In the genomic region with DNA sequence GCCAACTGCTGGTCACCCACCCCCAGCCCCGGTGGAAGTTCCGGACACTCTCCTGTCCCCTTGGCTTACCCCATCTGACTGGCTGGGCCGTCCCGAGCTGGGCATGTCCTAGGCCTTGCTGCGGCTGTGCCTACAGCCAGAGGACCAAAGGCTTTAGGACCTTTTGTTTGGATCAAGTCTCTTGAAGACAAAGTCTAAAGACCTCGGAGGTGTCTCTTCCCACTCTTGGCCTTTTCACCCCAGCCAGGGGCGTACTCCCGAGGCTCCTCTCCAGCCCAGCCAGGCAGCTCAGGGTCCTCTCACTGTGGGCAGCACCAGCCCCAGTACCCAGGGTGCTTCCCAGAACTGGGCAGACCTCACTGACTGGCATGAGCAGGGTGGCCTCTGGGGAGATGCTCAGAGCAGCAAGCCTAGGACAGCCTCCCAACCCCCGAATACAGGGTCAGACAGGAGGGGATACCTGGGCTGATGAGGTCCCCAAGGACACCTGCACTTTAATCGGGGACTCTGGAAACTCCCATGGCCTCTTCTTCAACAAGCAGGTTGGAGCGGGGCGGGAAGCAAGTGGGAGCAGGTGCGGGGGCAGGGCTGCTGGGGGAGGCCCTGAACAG, we compare ENCODE assay signal across 14 cellular contexts. TPM values are rescaled to one million over a fixed set of nuclear protein-coding genes. Genes with fewer than 3 reads are reported as not detected.
DNase-seq lines count a peak whose midpoint lies in the region; ATAC-seq and TF ChIP-seq lines count a peak whose summit lies in the region.
"Had no signal": no experiment of that assay in that cellular context is flagged by ENCODE, and none has a peak within 500 bp of the region (broad histone marks: within the 10 kb centered on the region; RNA-seq: fewer than 3 reads in every experiment).

No MANE protein-coding gene starts in this region.

- no peak overlapping the region for H3K27ac Mint-ChIP-seq in activated CD8-positive, alpha-beta T cell treated with anti-CD3 and anti-CD28 coated beads for 36 hours
- H3K27ac Mint-ChIP-seq in activated CD8-positive, alpha-beta T cell treated with anti-CD3 and anti-CD28 coated beads, Interleukin-2, amount 10 ng/mL, durations not matched to agents 7 days and 5 days, result no peak overlapping the region
- H3K27ac Mint-ChIP-seq in activated T-helper 1 cell treated with anti-CD3 and anti-CD28 coated beads, Interleukin-12 subunit alpha, Interleukin-12 subunit beta, Interleukin-2, Interleukin-4 antibody, amounts not matched to agents 30 ng/mL and 10 ng/mL and 1 ng/mL, durations not matched to agents 14 hours and 24 hours and 36 hours, result no peak overlapping the region
- peak overlapping the region; percentile 74 for H3K27ac Mint-ChIP-seq in stimulated activated memory B cell treated with anti-CD40 and anti-IgM and Interleukin-4, amounts not matched to agents 10 μg/mL and 1 μg/mL and 100 μg/mL, for 72 hours

- peaks cover 19% of the 10 kb centered on the region for H3K4me1 Mint-ChIP-seq in activated CD8-positive, alpha-beta T cell treated with anti-CD3 and anti-CD28 coated beads for 36 hours (ENCODE audit: low read depth)
- peaks cover 17% of the 10 kb centered on the region for H3K4me1 Mint-ChIP-seq in activated CD8-positive, alpha-beta T cell treated with anti-CD3 and anti-CD28 coated beads, Interleukin-2, amount 10 ng/mL, durations not matched to agents 7 days and 5 days (ENCODE audit: low read depth)
- peaks cover 8% of the 10 kb centered on the region for H3K4me1 Mint-ChIP-seq in activated T-helper 1 cell treated with anti-CD3 and anti-CD28 coated beads, Interleukin-12 subunit alpha, Interleukin-12 subunit beta, Interleukin-2, Interleukin-4 antibody, amounts not matched to agents 30 ng/mL and 10 ng/mL and 1 ng/mL, durations not matched to agents 14 hours and 24 hours and 36 hours (ENCODE audit: low read depth)
- H3K4me1 Mint-ChIP-seq in stimulated activated memory B cell treated with anti-CD40 and anti-IgM and Interleukin-4, amounts not matched to agents 10 μg/mL and 1 μg/mL and 100 μg/mL, for 72 hours, result peaks cover 48% of the 10 kb centered on the region

- no peak overlapping the region for H2AFZ ChIP-seq in mesenchymal stem cell (ENCODE audit: low read depth, low read length)
- H2AFZ ChIP-seq in PC-3 (ENCODE audit: low read length), result no peak overlapping the region

- H3K4me1 ChIP-seq in mesenchymal stem cell (ENCODE audit: control insufficient read depth, insufficient read depth, low read depth, low read length), result peaks cover 42% of the 10 kb centered on the region
- H3K4me1 ChIP-seq in PC-3 (ENCODE audit: insufficient read depth, low read length), result peaks cover 21% of the 10 kb centered on the region

- H3K36me3 ChIP-seq in mesenchymal stem cell (ENCODE audit: control insufficient read depth in 1 of 2, insufficient read depth in 2 of 2, low read depth in 1 of 2, low read length in 2 of 2) (peaks cover 0 to 9% of the 10 kb centered on the region in 2 experiments), PC-3 (ENCODE audit: low read depth, low read length) (no peaks in the 10 kb centered on the region)
- H3K36me3 ChIP-seq: thoracic aorta had no signal

- peaks cover 19% of the 10 kb centered on the region for H3K79me2 ChIP-seq in PC-3 (ENCODE audit: low read length)

- CTCF ChIA-PET in activated CD8-positive, alpha-beta T cell treated with anti-CD3 and anti-CD28 coated beads for 36 hours (lab: Charles Lee), result no interaction called here
- CTCF ChIA-PET in activated CD8-positive, alpha-beta T cell treated with anti-CD3 and anti-CD28 coated beads, Interleukin-2, amount 10 ng/mL, durations not matched to agents 7 days and 5 days (lab: Charles Lee), result interaction anchor here (3.8 kb wide), 1 partner anchor 52 kb away, joined by 13 read pairs; no protein-coding TSS in a partner anchor
- CTCF ChIA-PET in PC-3 (lab: Charles Lee), result no interaction called here

- H3K27ac ChIP-seq in mesenchymal stem cell (ENCODE audit: low read length, poor library complexity, severe bottlenecking) (no peak overlapping the region), PC-3 (ENCODE audit: low read length) (no peak overlapping the region)

- no peak overlapping the region for H4K8ac ChIP-seq in mesenchymal stem cell (ENCODE audit: low read length)

- no peak overlapping the region for H2BK15ac ChIP-seq in mesenchymal stem cell (ENCODE audit: low read depth, poor library complexity, severe bottlenecking)

- H3K18ac ChIP-seq in mesenchymal stem cell (ENCODE audit: low read depth in 1 of 2, low read length in 2 of 2), result peak overlapping the region in 1 of 2 experiments; percentile 6

- H3K4me3 ChIP-seq in mesenchymal stem cell (ENCODE audit: insufficient read depth in 1 of 2, low read depth in 1 of 2, low read length in 2 of 2), result no peak overlapping the region
- H3K4me3 ChIP-seq in PC-3 (ENCODE audit: low read length), result no peak overlapping the region
- H3K4me3 ChIP-seq: A549, GM12878, thoracic aorta had no signal

- no peaks in the 10 kb centered on the region for H4K20me1 ChIP-seq in PC-3 (ENCODE audit: low read length)

- H3K4me3 Mint-ChIP-seq in activated CD8-positive, alpha-beta T cell treated with anti-CD3 and anti-CD28 coated beads for 36 hours, result peak overlapping the region; percentile 18
- no peak overlapping the region for H3K4me3 Mint-ChIP-seq in activated CD8-positive, alpha-beta T cell treated with anti-CD3 and anti-CD28 coated beads, Interleukin-2, amount 10 ng/mL, durations not matched to agents 7 days and 5 days
- peak overlapping the region; percentile 33 for H3K4me3 Mint-ChIP-seq in activated T-helper 1 cell treated with anti-CD3 and anti-CD28 coated beads, Interleukin-12 subunit alpha, Interleukin-12 subunit beta, Interleukin-2, Interleukin-4 antibody, amounts not matched to agents 30 ng/mL and 10 ng/mL and 1 ng/mL, durations not matched to agents 14 hours and 24 hours and 36 hours
- peak overlapping the region; percentile 30 for H3K4me3 Mint-ChIP-seq in stimulated activated memory B cell treated with anti-CD40 and anti-IgM and Interleukin-4, amounts not matched to agents 10 μg/mL and 1 μg/mL and 100 μg/mL, for 72 hours

- WGBS in mesenchymal stem cell, result 95% methylated on average over 13 of the region's 13 CpGs

- H3K14ac ChIP-seq in mesenchymal stem cell (ENCODE audit: low read length in 2 of 2), result no peak overlapping the region

- no peaks in the 10 kb centered on the region for H3F3A ChIP-seq in PC-3 (ENCODE audit: low read length, unreplicated experiment)

- no peak overlapping the region for H3K23ac ChIP-seq in mesenchymal stem cell (ENCODE audit: low read length in 2 of 2)

- ATAC-seq in activated CD8-positive, alpha-beta T cell treated with anti-CD3 and anti-CD28 coated beads for 36 hours, result no peak
- no peak for ATAC-seq in activated CD8-positive, alpha-beta T cell treated with anti-CD3 and anti-CD28 coated beads, Interleukin-2, amount 10 ng/mL, durations not matched to agents 7 days and 5 days
- no peak for ATAC-seq in stimulated activated memory B cell treated with anti-CD40 and anti-IgM and Interleukin-4, amounts not matched to agents 10 μg/mL and 1 μg/mL and 100 μg/mL, for 72 hours
- ATAC-seq in PC-3, result no peak
- ATAC-seq: activated CD4-positive, CD25-positive, alpha-beta regulatory T cell treated with anti-CD3 and anti-CD28 coated beads, Interleukin-2, amount 50 U/mL, for 24 hours; GM12878 had no signal

- no peak overlapping the region for H2AK5ac ChIP-seq in mesenchymal stem cell (ENCODE audit: low read length, severe bottlenecking)

- H3K9me3 Mint-ChIP-seq in activated CD8-positive, alpha-beta T cell treated with anti-CD3 and anti-CD28 coated beads for 36 hours, result peaks cover 7% of the 10 kb centered on the region
- no peaks in the 10 kb centered on the region for H3K9me3 Mint-ChIP-seq in activated CD8-positive, alpha-beta T cell treated with anti-CD3 and anti-CD28 coated beads, Interleukin-2, amount 10 ng/mL, durations not matched to agents 7 days and 5 days (ENCODE audit: insufficient read depth)
- H3K9me3 Mint-ChIP-seq in activated T-helper 1 cell treated with anti-CD3 and anti-CD28 coated beads, Interleukin-12 subunit alpha, Interleukin-12 subunit beta, Interleukin-2, Interleukin-4 antibody, amounts not matched to agents 30 ng/mL and 10 ng/mL and 1 ng/mL, durations not matched to agents 14 hours and 24 hours and 36 hours, result peaks cover 9% of the 10 kb centered on the region
- H3K9me3 Mint-ChIP-seq in stimulated activated memory B cell treated with anti-CD40 and anti-IgM and Interleukin-4, amounts not matched to agents 10 μg/mL and 1 μg/mL and 100 μg/mL, for 72 hours, result peaks cover 8% of the 10 kb centered on the region

- DNase-seq in activated CD8-positive, alpha-beta T cell treated with anti-CD3 and anti-CD28 coated beads for 36 hours, result no peak
- DNase-seq in activated CD8-positive, alpha-beta T cell treated with anti-CD3 and anti-CD28 coated beads, Interleukin-2, amount 10 ng/mL, durations not matched to agents 7 days and 5 days, result no peak
- DNase-seq in activated T-helper 1 cell treated with anti-CD3 and anti-CD28 coated beads, Interleukin-12 subunit alpha, Interleukin-12 subunit beta, Interleukin-2, Interleukin-4 antibody, amounts not matched to agents 30 ng/mL and 10 ng/mL and 1 ng/mL, durations not matched to agents 14 hours and 24 hours and 36 hours (ENCODE audit: low spot score), result no peak
- no peak for DNase-seq in mesenchymal stem cell
- no peak for DNase-seq in NCI-H524 (lab: John Stamatoyannopoulos, UW)
- no peak for DNase-seq in PC-3
- DNase-seq in stimulated activated CD4-positive, alpha-beta T cell treated with anti-CD3 and anti-CD28 coated beads, Interleukin-4, amount 100 ng/mL, for 1 hour, result no peak
- DNase-seq: NCI-H526 treated with DMSO at 0.1 percent for 48 hours, SW 1271 had no signal

- H2BK5ac ChIP-seq in mesenchymal stem cell (ENCODE audit: low read depth, low read length, poor library complexity, severe bottlenecking), result no peak overlapping the region

- H3K27me3 ChIP-seq in mesenchymal stem cell (ENCODE audit: control insufficient read depth in 1 of 2, insufficient read depth in 1 of 2, low read length in 2 of 2), result peaks cover 5 to 17% of the 10 kb centered on the region in 2 experiments
- H3K27me3 ChIP-seq in PC-3 (ENCODE audit: low read length), result no peaks in the 10 kb centered on the region

- TF ChIP-seq CTCF in activated CD8-positive, alpha-beta T cell treated with anti-CD3 and anti-CD28 coated beads for 36 hours (IDR thresholded peaks at IDR 0.05), result no peak
- TF ChIP-seq CTCF in PC-3 (conservative IDR thresholded peaks at IDR 0.05; ENCODE audit: low read depth, low read length), result no peak

- no peak overlapping the region for H2BK120ac ChIP-seq in mesenchymal stem cell (ENCODE audit: low read depth, low read length)

- intact Hi-C loops in activated CD8-positive, alpha-beta T cell treated with anti-CD3 and anti-CD28 coated beads for 36 hours (cut with micrococcal nuclease), result no loop called here
- intact Hi-C loops in activated T-helper 1 cell treated with anti-CD3 and anti-CD28 coated beads, Interleukin-12 subunit alpha, Interleukin-12 subunit beta, Interleukin-2, Interleukin-4 antibody, amounts not matched to agents 30 ng/mL and 10 ng/mL and 1 ng/mL, durations not matched to agents 14 hours and 24 hours and 36 hours (cut with micrococcal nuclease), result loop anchor here (5.0 kb wide), 1 partner anchor 243 kb away; no protein-coding TSS in a partner anchor
- intact Hi-C loops in PC-3 (cut with micrococcal nuclease), result no loop called here

- H3K9me2 ChIP-seq in PC-3 (replicated peaks; ENCODE audit: low read length), result no peaks in the 10 kb centered on the region

- peaks cover 6% of the 10 kb centered on the region for H3K79me1 ChIP-seq in mesenchymal stem cell (replicated peaks; ENCODE audit: low read length, poor library complexity, severe bottlenecking)

- H3K9me3 ChIP-seq in mesenchymal stem cell (ENCODE audit: control insufficient read depth, low read length) (no peaks in the 10 kb centered on the region), PC-3 (ENCODE audit: low read length) (no peaks in the 10 kb centered on the region)
- H3K9me3 ChIP-seq: A549, thoracic aorta had no signal

- no peaks in the 10 kb centered on the region for H3K27me3 Mint-ChIP-seq in activated CD8-positive, alpha-beta T cell treated with anti-CD3 and anti-CD28 coated beads for 36 hours
- no peaks in the 10 kb centered on the region for H3K27me3 Mint-ChIP-seq in activated CD8-positive, alpha-beta T cell treated with anti-CD3 and anti-CD28 coated beads, Interleukin-2, amount 10 ng/mL, durations not matched to agents 7 days and 5 days (ENCODE audit: low read depth)
- H3K27me3 Mint-ChIP-seq in activated T-helper 1 cell treated with anti-CD3 and anti-CD28 coated beads, Interleukin-12 subunit alpha, Interleukin-12 subunit beta, Interleukin-2, Interleukin-4 antibody, amounts not matched to agents 30 ng/mL and 10 ng/mL and 1 ng/mL, durations not matched to agents 14 hours and 24 hours and 36 hours (ENCODE audit: insufficient read depth), result peaks cover 4% of the 10 kb centered on the region
- H3K27me3 Mint-ChIP-seq in stimulated activated memory B cell treated with anti-CD40 and anti-IgM and Interleukin-4, amounts not matched to agents 10 μg/mL and 1 μg/mL and 100 μg/mL, for 72 hours, result no peaks in the 10 kb centered on the region

- no peak overlapping the region for H3K9ac ChIP-seq in mesenchymal stem cell (ENCODE audit: low read length)
- no peak overlapping the region for H3K9ac ChIP-seq in PC-3 (ENCODE audit: low read length)

- H3K4me2 ChIP-seq in mesenchymal stem cell (ENCODE audit: low read length, poor library complexity, severe bottlenecking), result no peak overlapping the region
- H3K4me2 ChIP-seq in PC-3 (ENCODE audit: low read length), result no peak overlapping the region

- H2BK12ac ChIP-seq in mesenchymal stem cell (ENCODE audit: low read length in 2 of 2), result no peak overlapping the region

- no TSS peak for BruUV-seq in PC-3 (replicated peaks; lab: Mats Ljungman, UMichigan)

- no peak overlapping the region for H3K4ac ChIP-seq in mesenchymal stem cell (ENCODE audit: low read depth in 1 of 2, low read length in 2 of 2)

- POLR2A ChIA-PET in activated CD8-positive, alpha-beta T cell treated with anti-CD3 and anti-CD28 coated beads for 36 hours (lab: Charles Lee), result interaction anchor here (1.3 kb wide), 1 partner anchor 53 kb away, joined by 7 read pairs; no protein-coding TSS in a partner anchor
- POLR2A ChIA-PET in activated CD8-positive, alpha-beta T cell treated with anti-CD3 and anti-CD28 coated beads, Interleukin-2, amount 10 ng/mL, durations not matched to agents 7 days and 5 days (lab: Charles Lee), result interaction anchor here (0.9 kb wide), 1 partner anchor 52 kb away, joined by 3 read pairs; no protein-coding TSS in a partner anchor
- POLR2A ChIA-PET in PC-3 (lab: Charles Lee; ENCODE audit: unreplicated experiment), result no interaction called here

- H3K36me3 Mint-ChIP-seq in activated CD8-positive, alpha-beta T cell treated with anti-CD3 and anti-CD28 coated beads for 36 hours (ENCODE audit: low read depth), result no peaks in the 10 kb centered on the region
- H3K36me3 Mint-ChIP-seq in activated CD8-positive, alpha-beta T cell treated with anti-CD3 and anti-CD28 coated beads, Interleukin-2, amount 10 ng/mL, durations not matched to agents 7 days and 5 days (ENCODE audit: low read depth), result no peaks in the 10 kb centered on the region
- H3K36me3 Mint-ChIP-seq in activated T-helper 1 cell treated with anti-CD3 and anti-CD28 coated beads, Interleukin-12 subunit alpha, Interleukin-12 subunit beta, Interleukin-2, Interleukin-4 antibody, amounts not matched to agents 30 ng/mL and 10 ng/mL and 1 ng/mL, durations not matched to agents 14 hours and 24 hours and 36 hours (ENCODE audit: low read depth), result peaks cover 3% of the 10 kb centered on the region
- H3K36me3 Mint-ChIP-seq in stimulated activated memory B cell treated with anti-CD40 and anti-IgM and Interleukin-4, amounts not matched to agents 10 μg/mL and 1 μg/mL and 100 μg/mL, for 72 hours, result no peaks in the 10 kb centered on the region

- H4K91ac ChIP-seq in mesenchymal stem cell (ENCODE audit: low read length), result peak overlapping the region; percentile 40

RNA-seq across cellular contexts. Expression of gene PWWP2B, which starts 2.7 kb away (rescaled TPM):
- 1 to 10 TPM; 6.0 to 6.6 TPM for total RNA-seq in activated CD8-positive, alpha-beta T cell treated with anti-CD3 and anti-CD28 coated beads for 36 hours
- total RNA-seq in activated CD8-positive, alpha-beta T cell treated with anti-CD3 and anti-CD28 coated beads, Interleukin-2, amount 10 ng/mL, durations not matched to agents 7 days and 5 days, result 10 to 100 TPM; 15.0 to 15.7 TPM
- total RNA-seq in activated T-helper 1 cell treated with anti-CD3 and anti-CD28 coated beads, Interleukin-12 subunit alpha, Interleukin-12 subunit beta, Interleukin-2, Interleukin-4 antibody, amounts not matched to agents 30 ng/mL and 10 ng/mL and 1 ng/mL, durations not matched to agents 14 hours and 24 hours and 36 hours, result 4.1 and 4.8 TPM in 2 replicates
- 9.8 TPM for polyA plus RNA-seq in mesenchymal stem cell (2013, experiment 1 of 2)
- 9.5 TPM for polyA plus RNA-seq in mesenchymal stem cell (2013, experiment 2 of 2)
- 24.5 and 41.5 TPM in 2 replicates for total RNA-seq in PC-3 (2014; rRNA removed)
